Comparison of ENCODE assay signal across 8 cellular contexts in genomic region chr6:154733610-154734379, GRCh38. TPM values are rescaled to one million over a fixed set of nuclear protein-coding genes. Genes with fewer than 3 reads are reported as not detected.
A peak's percentile ranks its signal among the peaks of the same experiment; 100 is the strongest.
DNase-seq lines count a peak whose midpoint lies in the region; ATAC-seq and TF ChIP-seq lines count a peak whose summit lies in the region.

No MANE protein-coding gene starts in this region.

- H3K4me1 Mint-ChIP-seq in activated CD4-positive, alpha-beta T cell treated with anti-CD3 and anti-CD28 coated beads, Interleukin-2, amount 10 ng/mL, durations not matched to agents 24 days and 14 days, result peaks cover 40% of the 10 kb centered on the region

- no peaks in the 10 kb centered on the region for H3K27me3 Mint-ChIP-seq in activated CD4-positive, alpha-beta T cell treated with anti-CD3 and anti-CD28 coated beads, Interleukin-2, amount 10 ng/mL, durations not matched to agents 24 days and 14 days

- peak overlapping the region; percentile 91 for H3K4me3 ChIP-seq in BLaER1
- peak overlapping the region; percentile 97 for H3K4me3 ChIP-seq in coronary artery

- peaks cover 25% of the 10 kb centered on the region for H3K36me3 ChIP-seq in BLaER1

- H3K9ac ChIP-seq in BLaER1, result peak overlapping the region; percentile 98

- peak overlapping the region; percentile 99 for H3K27ac Mint-ChIP-seq in activated CD4-positive, alpha-beta T cell treated with anti-CD3 and anti-CD28 coated beads, Interleukin-2, amount 10 ng/mL, durations not matched to agents 24 days and 14 days

- peak overlapping the region; percentile 89 for H3K4me3 Mint-ChIP-seq in activated CD4-positive, alpha-beta T cell treated with anti-CD3 and anti-CD28 coated beads, Interleukin-2, amount 10 ng/mL, durations not matched to agents 24 days and 14 days

- TF ChIP-seq CTCF in coronary artery (IDR thresholded peaks at IDR 0.05), result no peak

- H3K27me3 ChIP-seq in BLaER1, result no peaks in the 10 kb centered on the region

- peak overlapping the region; percentile 99 for H3K27ac ChIP-seq in BLaER1
- H3K27ac ChIP-seq in coronary artery, result peak overlapping the region; percentile 99 to 100

- peak overlapping the region; percentile 79 for H3K4me2 ChIP-seq in BLaER1

- H3K4me1 ChIP-seq in BLaER1, result peaks cover 43% of the 10 kb centered on the region

- H4K20me1 ChIP-seq in BLaER1, result peaks cover 49% of the 10 kb centered on the region

- no peaks in the 10 kb centered on the region for H3K9me3 Mint-ChIP-seq in activated CD4-positive, alpha-beta T cell treated with anti-CD3 and anti-CD28 coated beads, Interleukin-2, amount 10 ng/mL, durations not matched to agents 24 days and 14 days

- intact Hi-C loops in activated CD4-positive, alpha-beta T cell treated with anti-CD3 and anti-CD28 coated beads, Interleukin-2, amount 10 ng/mL, durations not matched to agents 24 days and 14 days (cut with micrococcal nuclease), result loop anchor here (1.0 to 10.0 kb wide), 9 partner anchors 15 to 1954 kb away; partner anchors contain the start of gene TFB1M
- intact Hi-C loops in left colon (cut with DNase I, micrococcal nuclease), result no loop called here

- DNase-seq in NCI-H526 (lab: John Stamatoyannopoulos, UW) (peak; percentile 92 to 97), coronary artery (ENCODE audit: low spot score) (peak; percentile 98), left colon (peak; percentile 94 to 98)
- peak; percentile 97 for DNase-seq in activated CD4-positive, alpha-beta T cell treated with anti-CD3 and anti-CD28 coated beads, Interleukin-2, amount 10 ng/mL, durations not matched to agents 24 days and 14 days
- DNase-seq in stimulated activated CD4-positive, alpha-beta T cell treated with anti-CD3 and anti-CD28 coated beads, Interleukin-1b, Interleukin-23, amount 100 ng/mL, for 4 hours (ENCODE audit: low read depth in 2 of 2), result peak; percentile 77 to 84

- peak; percentile 68 for ATAC-seq in GM19328 (IDR thresholded peaks at IDR 0.05; ENCODE audit: unreplicated experiment)
- ATAC-seq in HG03469 (IDR thresholded peaks at IDR 0.05; ENCODE audit: unreplicated experiment), result peak; percentile 44
- peak; percentile 92 for ATAC-seq in left colon

- H3K36me3 Mint-ChIP-seq in activated CD4-positive, alpha-beta T cell treated with anti-CD3 and anti-CD28 coated beads, Interleukin-2, amount 10 ng/mL, durations not matched to agents 24 days and 14 days (ENCODE audit: low read depth), result peaks cover 13% of the 10 kb centered on the region

- no peaks in the 10 kb centered on the region for H3K9me3 ChIP-seq in BLaER1

RNA-seq across cellular contexts. Expression of gene SCAF8, which starts 0.6 kb away (rescaled TPM):
- 36.6 and 37.5 TPM in 2 replicates for total RNA-seq in activated CD4-positive, alpha-beta T cell treated with anti-CD3 and anti-CD28 coated beads, Interleukin-2, amount 10 ng/mL, durations not matched to agents 24 days and 14 days
- total RNA-seq in left colon, result 10 to 100 TPM; 32.6 to 35.8 TPM

Comparison
In these comparisons a context has a peak if more than half of its experiments do, and no peak if none do; other contexts are left out.
1. Peak in every context shown above with its lines: DNase-seq, ATAC-seq, H3K4me3 ChIP-seq and H3K27ac ChIP-seq.